ENCODE assay signal across 15 cellular contexts in genomic region chr16:59324462-59324861, GRCh38.
"Had no signal": no experiment of that assay in that cellular context is flagged by ENCODE, and none has a peak within 500 bp of the region (broad histone marks: within the 10 kb centered on the region; RNA-seq: fewer than 3 reads in every experiment).

No MANE protein-coding gene starts in this region.

- H3K4me3 Mint-ChIP-seq: activated naive CD8-positive, alpha-beta T cell treated with anti-CD3 and anti-CD28 coated beads for 36 hours; neural crest cell; stimulated activated naive CD8-positive, alpha-beta T cell treated with anti-CD3 and anti-CD28 coated beads, Interleukin-15, Interleukin-2, amounts not matched to agents 100 ng/mL and 50 ng/mL, for 24 hours; T-helper 1 cell treated with Interleukin-12 subunit alpha and Interleukin-12 subunit beta and Interleukin-4 antibody, amounts not matched to agents 30 μg/mL and 1 μg/mL, for 36 hours had no signal

- H3K27ac Mint-ChIP-seq: activated naive CD8-positive, alpha-beta T cell treated with anti-CD3 and anti-CD28 coated beads for 36 hours; stimulated activated naive CD8-positive, alpha-beta T cell treated with anti-CD3 and anti-CD28 coated beads, Interleukin-15, Interleukin-2, amounts not matched to agents 100 ng/mL and 50 ng/mL, for 24 hours; T-helper 1 cell treated with Interleukin-12 subunit alpha and Interleukin-12 subunit beta and Interleukin-4 antibody, amounts not matched to agents 30 μg/mL and 1 μg/mL, for 36 hours had no signal

- H3K9me3 Mint-ChIP-seq: activated naive CD8-positive, alpha-beta T cell treated with anti-CD3 and anti-CD28 coated beads for 36 hours; T-helper 1 cell treated with Interleukin-12 subunit alpha and Interleukin-12 subunit beta and Interleukin-4 antibody, amounts not matched to agents 30 μg/mL and 1 μg/mL, for 36 hours had no signal

- H3K27me3 Mint-ChIP-seq: stimulated activated naive CD8-positive, alpha-beta T cell treated with anti-CD3 and anti-CD28 coated beads, Interleukin-15, Interleukin-2, amounts not matched to agents 100 ng/mL and 50 ng/mL, for 24 hours had no signal

- DNase-seq: activated CD4-positive, alpha-beta T cell treated with anti-CD3 and anti-CD28 coated beads, Interleukin-2, amount 50 U/mL, for 4 hours; activated effector memory CD4-positive, alpha-beta T cell treated with anti-CD3 and anti-CD28 coated beads, Interleukin-2, amount 50 U/mL, for 16 hours; activated naive CD8-positive, alpha-beta T cell treated with anti-CD3 and anti-CD28 coated beads for 36 hours; activated T-cell treated with anti-CD3 and anti-CD28 coated beads, Interleukin-2, amount 50 U/mL, for 1 hour; anterior cingulate cortex; colonic mucosa; heart left ventricle; left ventricle myocardium inferior; mesendoderm; pancreas; stimulated activated CD4-positive, alpha-beta T cell treated with anti-CD3 and anti-CD28 coated beads, Interleukin-4, amount 100 ng/mL, for 24 hours; upper lobe of left lung had no signal

- H3K4me1 Mint-ChIP-seq: activated naive CD8-positive, alpha-beta T cell treated with anti-CD3 and anti-CD28 coated beads for 36 hours had no signal

- H3K36me3 Mint-ChIP-seq: activated naive CD8-positive, alpha-beta T cell treated with anti-CD3 and anti-CD28 coated beads for 36 hours had no signal

- ATAC-seq: heart left ventricle, pancreas had no signal
